Comparison of ENCODE assay signal across 12 cellular contexts in genomic region chr5:58019614-58020013, GRCh38.
DNase-seq lines count a peak whose midpoint lies in the region; ATAC-seq and FAIRE-seq lines count a peak whose summit lies in the region.
"Had no signal": no experiment of that assay in that cellular context is flagged by ENCODE, and none has a peak within 500 bp of the region (broad histone marks: within the 10 kb centered on the region; RNA-seq: fewer than 3 reads in every experiment).

No MANE protein-coding gene starts in this region.

- H3K4me3 Mint-ChIP-seq in activated CD8-positive, alpha-beta T cell treated with anti-CD3 and anti-CD28 coated beads, Interleukin-2, amount 10 ng/mL, durations not matched to agents 7 days and 5 days = no peak overlapping the region
- H3K4me3 Mint-ChIP-seq: B cell had no signal

- CTCF ChIA-PET in activated CD8-positive, alpha-beta T cell treated with anti-CD3 and anti-CD28 coated beads, Interleukin-2, amount 10 ng/mL, durations not matched to agents 7 days and 5 days (lab: Charles Lee) = no interaction called here

- H3K9me3 Mint-ChIP-seq in activated CD8-positive, alpha-beta T cell treated with anti-CD3 and anti-CD28 coated beads, Interleukin-2, amount 10 ng/mL, durations not matched to agents 7 days and 5 days (ENCODE audit: insufficient read depth) = no peaks in the 10 kb centered on the region

- no peak overlapping the region for H3K27ac Mint-ChIP-seq in activated CD8-positive, alpha-beta T cell treated with anti-CD3 and anti-CD28 coated beads, Interleukin-2, amount 10 ng/mL, durations not matched to agents 7 days and 5 days
- H3K27ac Mint-ChIP-seq: B cell had no signal

- FAIRE-seq in HTR-8/SVneo (lab: Jason Lieb, UNC) = no peak
- FAIRE-seq: RCC 7860 had no signal

- DNase-seq in HCEC 1CT (peak; percentile 11), dermis blood vessel endothelial cell (peak; percentile 93), kidney tubule cell (ENCODE audit: low spot score) (peak; percentile 44), sciatic nerve (ENCODE audit: low spot score) (peak; percentile 66), HTR-8/SVneo (ENCODE audit: insufficient read length, low spot score) (no peak), head of caudate nucleus (no peak)
- no peak for DNase-seq in activated CD8-positive, alpha-beta T cell treated with anti-CD3 and anti-CD28 coated beads, Interleukin-2, amount 10 ng/mL, durations not matched to agents 7 days and 5 days
- DNase-seq: activated naive CD4-positive, alpha-beta T cell treated with anti-CD3 and anti-CD28 coated beads, Interleukin-2, amount 50 U/mL, for 16 hours; NCI-H1092 treated with DMSO at 0.1 percent for 48 hours had no signal

- no peaks in the 10 kb centered on the region for H3K27me3 Mint-ChIP-seq in activated CD8-positive, alpha-beta T cell treated with anti-CD3 and anti-CD28 coated beads, Interleukin-2, amount 10 ng/mL, durations not matched to agents 7 days and 5 days (ENCODE audit: low read depth)

- no peaks in the 10 kb centered on the region for H3K4me1 Mint-ChIP-seq in activated CD8-positive, alpha-beta T cell treated with anti-CD3 and anti-CD28 coated beads, Interleukin-2, amount 10 ng/mL, durations not matched to agents 7 days and 5 days (ENCODE audit: low read depth)
- H3K4me1 Mint-ChIP-seq: B cell had no signal

- ATAC-seq in sciatic nerve (peak; percentile 46), GM21737 (IDR thresholded peaks at IDR 0.05; ENCODE audit: unreplicated experiment) (no peak)
- no peak for ATAC-seq in activated CD8-positive, alpha-beta T cell treated with anti-CD3 and anti-CD28 coated beads, Interleukin-2, amount 10 ng/mL, durations not matched to agents 7 days and 5 days

- H3K36me3 Mint-ChIP-seq in activated CD8-positive, alpha-beta T cell treated with anti-CD3 and anti-CD28 coated beads, Interleukin-2, amount 10 ng/mL, durations not matched to agents 7 days and 5 days (ENCODE audit: low read depth) = no peaks in the 10 kb centered on the region

- POLR2A ChIA-PET in activated CD8-positive, alpha-beta T cell treated with anti-CD3 and anti-CD28 coated beads, Interleukin-2, amount 10 ng/mL, durations not matched to agents 7 days and 5 days (lab: Charles Lee) = no interaction called here

- intact Hi-C loops in sciatic nerve (cut with DNase I) = no loop called here
- intact Hi-C loops in head of caudate nucleus (cut with DNase I) = no loop called here

Comparison
In these comparisons a context has a peak if more than half of its experiments do, and no peak if none do; other contexts are left out.
1. DNase-seq: peak in HCEC 1CT (single experiment), dermis blood vessel endothelial cell (single experiment), kidney tubule cell (single experiment) and sciatic nerve (single experiment); none in HTR-8/SVneo (single experiment), head of caudate nucleus (0 of 42) and activated CD8-positive, alpha-beta T cell treated with anti-CD3 and anti-CD28 coated beads, Interleukin-2, amount 10 ng/mL, durations not matched to agents 7 days and 5 days (single experiment).